8 cellular contexts compared by ENCODE assay signal in the genomic region with DNA sequence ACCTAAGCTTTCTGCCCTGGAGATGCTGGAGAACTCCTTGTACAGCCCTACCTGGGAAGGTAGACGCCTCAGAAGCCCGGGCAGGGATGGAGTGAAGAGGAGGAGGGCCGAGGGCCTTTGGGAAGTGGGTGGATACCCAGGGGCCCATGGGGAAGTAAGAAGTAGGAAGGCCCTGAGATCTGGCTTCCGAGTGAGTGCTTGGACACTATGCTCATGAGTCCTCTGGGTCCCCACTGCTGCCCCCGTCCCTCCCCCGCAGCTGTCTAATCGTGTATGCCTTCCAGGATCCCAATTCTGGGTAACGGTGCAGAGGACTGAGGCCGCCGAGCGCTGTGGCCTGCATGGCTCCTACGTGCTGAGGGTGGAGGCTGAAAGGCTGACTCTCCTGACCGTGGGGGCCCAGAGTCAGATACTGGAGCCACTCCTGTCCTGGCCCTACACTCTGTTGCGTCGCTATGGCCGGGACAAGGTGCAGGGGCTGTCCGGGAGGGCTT. TPM values are rescaled to one million over a fixed set of nuclear protein-coding genes. Genes with fewer than 3 reads are reported as not detected.
DNase-seq lines count a peak whose midpoint lies in the region; ATAC-seq, FAIRE-seq and TF ChIP-seq lines count a peak whose summit lies in the region.

No MANE protein-coding gene starts in this region.

- H3K4me1 ChIP-seq in HAP-1 = peaks cover 11% of the 10 kb centered on the region
- H3K4me1 ChIP-seq in iPS-18a (ENCODE audit: control insufficient read depth, low read depth, low read length) = peaks cover 22% of the 10 kb centered on the region
- no peaks in the 10 kb centered on the region for H3K4me1 ChIP-seq in small intestine (ENCODE audit: control insufficient read depth in 2 of 2, insufficient read depth in 1 of 2, low read depth in 1 of 2, low read length in 1 of 2)

- H3K9me3 Mint-ChIP-seq in activated B cell treated with CpG ODN at 0.5 μM for 24 hours = no peaks in the 10 kb centered on the region

- H3K27ac ChIP-seq in iPS-18a (ENCODE audit: low read length) = no peak overlapping the region
- H3K27ac ChIP-seq in small intestine (ENCODE audit: low read depth in 1 of 2, low read length in 1 of 2) = peak overlapping the region in 1 of 2 donors; percentile 72

- H3K27ac Mint-ChIP-seq in activated B cell treated with CpG ODN at 0.5 μM for 24 hours = peak overlapping the region; percentile 90

- intact Hi-C loops in activated B cell treated with CpG ODN at 0.5 μM for 24 hours (cut with micrococcal nuclease) = loop anchor here (1.0 to 2.0 kb wide), 2 partner anchors 16 to 31 kb away; no protein-coding TSS in a partner anchor

- no peaks in the 10 kb centered on the region for H3K27me3 Mint-ChIP-seq in activated B cell treated with CpG ODN at 0.5 μM for 24 hours

- 0 out of 2 replicates have a peak, but pooled peaks cover 3% of the 10 kb centered on the region for H3K36me3 ChIP-seq in HAP-1 (replicated peaks)
- no peaks in the 10 kb centered on the region for H3K36me3 ChIP-seq in iPS-18a (ENCODE audit: control insufficient read depth, low read depth, low read length)
- no peaks in the 10 kb centered on the region for H3K36me3 ChIP-seq in small intestine (ENCODE audit: control insufficient read depth in 2 of 2, insufficient read depth in 2 of 2, low read length in 2 of 2)

- in situ Hi-C loops in HAP-1 (cut with MboI; ENCODE audit: low sequenced_read_pairs) = no loop called here

- TF ChIP-seq CTCF in activated B cell treated with CpG ODN at 0.5 μM for 24 hours (IDR thresholded peaks at IDR 0.05) = no peak

- FAIRE-seq in small intestine (lab: Jason Lieb, UNC) (no peak), RCC 7860 (lab: Jason Lieb, UNC) (no peak)

- WGBS in small intestine, 3 donors = 69 to 78% (median 69%) methylated on average over 17 of the region's 17 CpGs

- H3K9ac ChIP-seq in iPS-18a (ENCODE audit: low read length) = no peak overlapping the region

- DNase-seq in HAP-1 (ENCODE audit: low spot score in 2 of 2) = no peak
- no peak for DNase-seq in activated B cell treated with CpG ODN at 0.5 μM for 24 hours
- no peak for DNase-seq in small intestine
- DNase-seq in activated gamma-delta T cell (lab: John Stamatoyannopoulos, UW) = no peak
- DNase-seq in kidney tubule cell (ENCODE audit: low spot score) = no peak
- no peak for DNase-seq in RCC 7860 (ENCODE audit: low spot score)

- POLR2A ChIA-PET in activated B cell treated with CpG ODN at 0.5 μM for 24 hours (lab: Charles Lee) = interaction anchor here (0.5 to 1.6 kb wide), 12 partner anchors 15 to 134 kb away, joined by 3 to 6 read pairs (median 4); a partner anchor contains a TSS

- H3K4me3 ChIP-seq in HAP-1 (peak overlapping the region; percentile 89), iPS-18a (ENCODE audit: low read length) (peak overlapping the region; percentile 87), small intestine (ENCODE audit: low read depth in 1 of 2, low read length in 2 of 2) (peak overlapping the region; percentile 70 to 71)

- peaks cover 16% of the 10 kb centered on the region for H3K36me3 Mint-ChIP-seq in activated B cell treated with CpG ODN at 0.5 μM for 24 hours (ENCODE audit: low read depth)

- CTCF ChIA-PET in activated B cell treated with CpG ODN at 0.5 μM for 24 hours (lab: Charles Lee) = interaction anchor here (1.3 kb wide), 1 partner anchor 32 kb away, joined by 6 read pairs; no protein-coding TSS in a partner anchor

- ATAC-seq in activated B cell treated with CpG ODN at 0.5 μM for 24 hours (ENCODE audit: low read depth) = no peak
- ATAC-seq in GM21529 (IDR thresholded peaks at IDR 0.05; ENCODE audit: unreplicated experiment) = no peak

- H3K9me3 ChIP-seq in HAP-1 (no peaks in the 10 kb centered on the region), iPS-18a (ENCODE audit: control insufficient read depth, low read depth, low read length) (no peaks in the 10 kb centered on the region), small intestine (ENCODE audit: control insufficient read depth, low read depth) (no peaks in the 10 kb centered on the region)

- H3K4me1 Mint-ChIP-seq in activated B cell treated with CpG ODN at 0.5 μM for 24 hours = peaks cover 26% of the 10 kb centered on the region

- H3K27me3 ChIP-seq in HAP-1 (ENCODE audit: low read depth) = 0 out of 2 replicates have a peak, but pooled peaks cover 2% of the 10 kb centered on the region
- H3K27me3 ChIP-seq in iPS-18a (ENCODE audit: control insufficient read depth, insufficient read depth, low read length) = peaks cover 32% of the 10 kb centered on the region
- H3K27me3 ChIP-seq in small intestine (ENCODE audit: control insufficient read depth in 2 of 2, insufficient read depth in 2 of 2, low read length in 2 of 2) = no peaks in the 10 kb centered on the region

- H3K4me3 Mint-ChIP-seq in activated B cell treated with CpG ODN at 0.5 μM for 24 hours = peak overlapping the region; percentile 97

RNA-seq across cellular contexts. Expression of a gene that starts 1.1 kb away (rescaled TPM):
- total RNA-seq in activated B cell treated with CpG ODN at 0.5 μM for 24 hours = 33.8 and 35.1 TPM in 2 replicates
- polyA plus RNA-seq in small intestine = 10 to 100 TPM in 2 of 3 donors, 1 to 10 TPM in 1; 9.6 to 17.7 (median 15.4) TPM

RNA-seq across cellular contexts. Expression of a gene that starts 1.9 kb away (rescaled TPM):
- total RNA-seq in activated B cell treated with CpG ODN at 0.5 μM for 24 hours = 1.4 and 2.3 TPM in 2 replicates
- 1 to 10 TPM in 1 of 3 donors, under 1 TPM in 2; 0.22 to 2.3 (median 0.27) TPM for polyA plus RNA-seq in small intestine

RNA-seq across cellular contexts. Expression of a gene that starts 25.9 kb away (rescaled TPM):
- 49.4 and 53.1 TPM in 2 replicates for total RNA-seq in activated B cell treated with CpG ODN at 0.5 μM for 24 hours
- 10 to 100 TPM; 20.4 to 42.3 (median 30.8) TPM for polyA plus RNA-seq in small intestine

RNA-seq across cellular contexts. Expression of a gene that starts 26.2 kb away (rescaled TPM):
- total RNA-seq in activated B cell treated with CpG ODN at 0.5 μM for 24 hours = 167 and 177 TPM in 2 replicates
- polyA plus RNA-seq in small intestine = 100 to 1,000 TPM; 179 to 237 (median 201) TPM

RNA-seq across cellular contexts. Expression of a gene that starts 29.6 kb away (rescaled TPM):
- 0.51 and 0.73 TPM in 2 replicates for total RNA-seq in activated B cell treated with CpG ODN at 0.5 μM for 24 hours
- 100 to 1,000 TPM in 1 of 3 donors, 10 to 100 TPM in 2; 20.0 to 106 (median 59.2) TPM for polyA plus RNA-seq in small intestine
